In the genomic region with DNA sequence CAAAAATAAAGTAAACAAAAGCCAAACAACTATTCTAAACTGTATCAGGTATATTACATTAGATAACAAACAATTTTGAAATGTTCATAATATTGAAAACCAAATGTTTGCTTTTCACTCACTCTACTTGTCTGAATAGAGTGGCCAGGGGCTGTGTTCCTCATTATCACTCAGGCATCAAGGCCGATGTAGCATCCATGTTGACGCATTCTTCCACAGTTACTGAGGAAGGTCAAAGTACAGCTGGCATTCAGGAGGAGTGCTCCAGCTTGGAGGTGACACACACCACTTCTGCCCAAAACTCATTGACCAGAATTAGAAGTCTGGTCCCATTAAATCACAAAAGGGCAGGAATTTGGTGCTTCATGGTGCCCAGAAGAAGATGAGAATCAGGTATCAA, we compare ENCODE assay signal across 24 cellular contexts.
DNase-seq lines count a peak whose midpoint lies in the region; ATAC-seq, FAIRE-seq and TF ChIP-seq lines count a peak whose summit lies in the region.
"Had no signal": no experiment of that assay in that cellular context is flagged by ENCODE, and none has a peak within 500 bp of the region (broad histone marks: within the 10 kb centered on the region; RNA-seq: fewer than 3 reads in every experiment).

No MANE protein-coding gene starts in this region.

- FAIRE-seq in kidney (lab: Jason Lieb, UNC), result peak; percentile 6
- FAIRE-seq: A549, D721Med, G401.6, GM12892, GM19239 had no signal

- no peaks in the 10 kb centered on the region for H3K9me2 ChIP-seq in GM23338 (ENCODE audit: insufficient read depth)
- H3K9me2 ChIP-seq in hepatocyte (replicated peaks; ENCODE audit: insufficient read depth), result no peaks in the 10 kb centered on the region

- TF ChIP-seq CTCF in GM23338 (conservative IDR thresholded peaks at IDR 0.05; ENCODE audit: low read depth in 2 of 2) (no peak), hepatocyte (IDR thresholded peaks at IDR 0.05; ENCODE audit: poor library complexity) (no peak), kidney (IDR thresholded peaks at IDR 0.05; ENCODE audit: borderline replicate concordance, extremely low read depth, insufficient read depth) (no peak), right lobe of liver (IDR thresholded peaks at IDR 0.05) (no peak)

- intact Hi-C loops in kidney (cut with DNase I), result no loop called here
- intact Hi-C loops in right lobe of liver (cut with DNase I), result no loop called here

- WGBS in hepatocyte (ENCODE audit: low lambda C conversion rate, missing lambda C conversion rate), result 69% methylated on average over 2 of the region's 2 CpGs
- WGBS in right lobe of liver (ENCODE audit: insufficient coverage, low coverage, low lambda C conversion rate, missing lambda C conversion rate), result 25% methylated on average over 2 of the region's 2 CpGs

- H3K9me3 ChIP-seq in hepatocyte (ENCODE audit: low read depth) (no peaks in the 10 kb centered on the region), kidney (ENCODE audit: control insufficient read depth in 1 of 2, low read length in 2 of 2) (no peaks in the 10 kb centered on the region), right lobe of liver (no peaks in the 10 kb centered on the region)
- H3K9me3 ChIP-seq: A549; BE2C; BLaER1 treated with 17β-estradiol and CSF1 and Interleukin-3, amounts not matched to agents 10 nM and 100 nM had no signal

- TF ChIP-seq POLR2A in right lobe of liver (IDR thresholded peaks at IDR 0.05), result no peak

- H2AFZ ChIP-seq in GM23338 (peak overlapping the region; percentile 50; the same call in 1 of the 2 replicates), hepatocyte (no peak overlapping the region)

- H3K9ac ChIP-seq in kidney (ENCODE audit: low read length in 2 of 2), result no peak overlapping the region
- H3K9ac ChIP-seq: BLaER1 treated with 17β-estradiol and CSF1 and Interleukin-3, amounts not matched to agents 10 nM and 100 nM had no signal

- H3K4me3 ChIP-seq in GM23338 (no peak overlapping the region), hepatocyte (no peak overlapping the region), kidney (ENCODE audit: low read length in 2 of 2) (no peak overlapping the region), right lobe of liver (no peak overlapping the region)
- H3K4me3 ChIP-seq: A549; BLaER1 treated with 17β-estradiol and CSF1 and Interleukin-3, amounts not matched to agents 10 nM and 100 nM had no signal

- no peak for DNase-seq in GM23338 (ENCODE audit: low spot score)
- DNase-seq in hepatocyte (ENCODE audit: low spot score), result peak; percentile 6
- no peak for DNase-seq in kidney
- DNase-seq in right lobe of liver, result no peak
- no peak for DNase-seq in SW480 (ENCODE audit: low spot score)
- DNase-seq: 8988T; ACHN; AML-193; BE2C; CD4-positive, alpha-beta T cell; CD8-positive, alpha-beta memory T cell; DMS 273 treated with DMSO at 0.1 percent for 48 hours; DND-41; H9 had no signal

- H3K4me3 Mint-ChIP-seq in GM23338, result no peak overlapping the region
- H3K4me3 Mint-ChIP-seq: CD14-positive monocyte; CD4-positive, alpha-beta T cell; CD8-positive, alpha-beta memory T cell; H9 had no signal

- H4K20me1 ChIP-seq in GM23338 (replicated peaks; ENCODE audit: insufficient read depth) (no peaks in the 10 kb centered on the region), hepatocyte (ENCODE audit: insufficient read depth, poor library complexity, severe bottlenecking) (no peaks in the 10 kb centered on the region)
- H4K20me1 ChIP-seq: BLaER1 treated with 17β-estradiol and CSF1 and Interleukin-3, amounts not matched to agents 10 nM and 100 nM had no signal

- H3K27me3 ChIP-seq in GM23338 (ENCODE audit: insufficient read depth) (no peaks in the 10 kb centered on the region), hepatocyte (no peaks in the 10 kb centered on the region), right lobe of liver (no peaks in the 10 kb centered on the region)
- H3K27me3 ChIP-seq: BLaER1 treated with 17β-estradiol and CSF1 and Interleukin-3, amounts not matched to agents 10 nM and 100 nM had no signal

- H3K79me2 ChIP-seq in GM23338 (replicated peaks; ENCODE audit: insufficient read depth) (no peaks in the 10 kb centered on the region), hepatocyte (no peaks in the 10 kb centered on the region)

- H3K27me3 Mint-ChIP-seq in GM23338 (ENCODE audit: insufficient read depth, low read depth, poor library complexity), result no peaks in the 10 kb centered on the region
- H3K27me3 Mint-ChIP-seq: CD4-positive, alpha-beta T cell had no signal

- H3K4me2 ChIP-seq in GM23338, result no peak overlapping the region
- no peak overlapping the region for H3K4me2 ChIP-seq in hepatocyte
- H3K4me2 ChIP-seq: A549; BLaER1 treated with 17β-estradiol and CSF1 and Interleukin-3, amounts not matched to agents 10 nM and 100 nM had no signal

- no peaks in the 10 kb centered on the region for H3F3A ChIP-seq in GM23338 (replicated peaks; ENCODE audit: low read depth)

- H3K27ac Mint-ChIP-seq in GM23338, result no peak overlapping the region
- H3K27ac Mint-ChIP-seq: CD14-positive monocyte; CD4-positive, alpha-beta T cell; H9 had no signal

- ATAC-seq in GM23338, result no peak
- ATAC-seq in right lobe of liver, result peak in 3 of 4 donors; percentile 19 to 51 (median 49)
- ATAC-seq in HG02623 (IDR thresholded peaks at IDR 0.05; ENCODE audit: unreplicated experiment), result no peak
- ATAC-seq in GM21390 (IDR thresholded peaks at IDR 0.05; ENCODE audit: unreplicated experiment), result no peak
- ATAC-seq: A549, HCT116 had no signal

- no peaks in the 10 kb centered on the region for H3K4me1 Mint-ChIP-seq in GM23338
- H3K4me1 Mint-ChIP-seq: CD14-positive monocyte; CD8-positive, alpha-beta memory T cell; H9 had no signal

- H3K4me1 ChIP-seq in GM23338 (ENCODE audit: insufficient read depth), result no peaks in the 10 kb centered on the region
- no peaks in the 10 kb centered on the region for H3K4me1 ChIP-seq in hepatocyte (ENCODE audit: insufficient read depth)
- no peaks in the 10 kb centered on the region for H3K4me1 ChIP-seq in kidney (ENCODE audit: control insufficient read depth in 1 of 2, insufficient read depth in 1 of 2, low read depth in 1 of 2, low read length in 2 of 2)
- no peaks in the 10 kb centered on the region for H3K4me1 ChIP-seq in right lobe of liver
- H3K4me1 ChIP-seq: A549; BE2C; BLaER1 treated with 17β-estradiol and CSF1 and Interleukin-3, amounts not matched to agents 10 nM and 100 nM had no signal

- no peaks in the 10 kb centered on the region for H3K9me3 Mint-ChIP-seq in GM23338
- H3K9me3 Mint-ChIP-seq: CD14-positive monocyte; CD4-positive, alpha-beta T cell; CD8-positive, alpha-beta memory T cell; H9 had no signal

- H3K36me3 ChIP-seq in GM23338 (ENCODE audit: insufficient read depth), result no peaks in the 10 kb centered on the region
- no peaks in the 10 kb centered on the region for H3K36me3 ChIP-seq in hepatocyte (replicated peaks; ENCODE audit: insufficient read depth, low read depth)
- no peaks in the 10 kb centered on the region for H3K36me3 ChIP-seq in kidney (ENCODE audit: control insufficient read depth in 1 of 2, insufficient read depth in 2 of 2, low read length in 2 of 2)
- H3K36me3 ChIP-seq in right lobe of liver, result no peaks in the 10 kb centered on the region
- H3K36me3 ChIP-seq: BE2C; BLaER1 treated with 17β-estradiol and CSF1 and Interleukin-3, amounts not matched to agents 10 nM and 100 nM had no signal

- no peaks in the 10 kb centered on the region for H3K36me3 Mint-ChIP-seq in GM23338 (ENCODE audit: low read depth)
- H3K36me3 Mint-ChIP-seq: CD14-positive monocyte; CD8-positive, alpha-beta memory T cell had no signal

- no peak overlapping the region for H3K27ac ChIP-seq in GM23338 (ENCODE audit: low read depth)
- no peak overlapping the region for H3K27ac ChIP-seq in hepatocyte
- H3K27ac ChIP-seq in kidney (ENCODE audit: low read depth in 2 of 2, low read length in 2 of 2), result no peak overlapping the region
- no peak overlapping the region for H3K27ac ChIP-seq in right lobe of liver
- H3K27ac ChIP-seq: A549; BLaER1 treated with 17β-estradiol and CSF1 and Interleukin-3, amounts not matched to agents 10 nM and 100 nM had no signal

TF ChIP-seq in GM23338, 12 proteins besides CTCF, POLR2A, EP300 and RAD21:
- TF ChIP-seq STAT1 (IDR thresholded peaks at IDR 0.05; ENCODE audit: unreplicated experiment) (no peak), POLR2AphosphoS5 (IDR thresholded peaks at IDR 0.05; ENCODE audit: low read depth) (no peak)

Comparison
In these comparisons a context has a peak if more than half of its experiments do, and no peak if none do; other contexts are left out.
1. ATAC-seq: peak in right lobe of liver (3 of 4); none in GM23338 (single experiment), HG02623 (single experiment) and GM21390 (single experiment).